1 cellular context compared by ENCODE assay signal in genomic region chr11:3092603-3093141, GRCh38.
TF ChIP-seq lines count a peak whose summit lies in the region.

No MANE protein-coding gene starts in this region.

TF ChIP-seq in SK-N-SH, 30 proteins besides CTCF, POLR2A, EP300 and RAD21 (continued from another document):
- TF ChIP-seq REST (IDR thresholded peaks at IDR 0.05; ENCODE audit: low read depth, low read length) (no peak), IRF3 (IDR thresholded peaks at IDR 0.05; ENCODE audit: low read depth, low read length) (no peak), NRF1 (IDR thresholded peaks at IDR 0.05; ENCODE audit: low read depth, low read length) (no peak), GATA2 (CRISPR knock-in tag; IDR thresholded peaks at IDR 0.05) (no peak), NFIC (IDR thresholded peaks at IDR 0.05; ENCODE audit: borderline replicate concordance) (no peak)
